Comparison of ENCODE assay signal across 9 cellular contexts in the genomic region with DNA sequence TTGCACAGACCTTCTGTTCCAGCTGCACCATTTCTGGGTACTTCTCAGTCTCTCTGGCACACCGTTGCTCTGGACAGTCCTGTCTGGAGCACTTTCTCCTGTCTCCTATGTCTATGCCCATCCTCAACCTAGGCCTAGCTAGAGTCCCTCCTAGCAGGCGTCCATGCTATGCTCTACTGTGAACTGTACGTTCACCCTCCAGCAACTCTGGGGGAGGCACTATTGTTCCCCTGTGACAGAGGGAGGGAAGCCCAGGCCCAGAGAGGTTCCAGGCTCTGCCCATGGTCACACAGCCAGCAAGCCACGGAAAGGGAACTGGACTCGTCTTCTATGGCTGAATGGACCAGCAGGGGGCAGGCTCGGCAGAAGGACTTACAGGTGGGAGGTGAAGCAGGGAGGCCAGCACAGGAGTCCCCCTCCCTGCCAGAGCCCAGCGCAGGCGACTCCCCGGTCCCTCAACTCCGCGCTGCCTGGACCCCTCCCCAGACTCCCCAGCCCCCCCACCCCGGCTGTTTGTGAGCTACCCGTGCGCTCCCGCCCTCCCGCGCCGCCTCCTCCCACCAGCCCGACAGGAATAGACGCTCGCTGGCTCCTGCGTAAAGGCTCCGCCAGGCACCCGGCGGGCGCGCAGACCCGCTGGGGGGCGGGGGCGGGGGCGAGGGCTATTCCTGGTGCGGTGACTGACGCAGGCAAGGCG. TPM values are rescaled to one million over a fixed set of nuclear protein-coding genes. Genes with fewer than 3 reads are reported as not detected.
A peak's percentile ranks its signal among the peaks of the same experiment; 100 is the strongest.
DNase-seq lines count a peak whose midpoint lies in the region; ATAC-seq and TF ChIP-seq lines count a peak whose summit lies in the region.
"Had no signal": no experiment of that assay in that cellular context is flagged by ENCODE, and none has a peak within 500 bp of the region (broad histone marks: within the 10 kb centered on the region; RNA-seq: fewer than 3 reads in every experiment).

No MANE protein-coding gene starts in this region.

- no peak overlapping the region for H3K4me3 ChIP-seq in cardiac fibroblast (replicated peaks in 1 of 2; ENCODE audit: low read depth in 2 of 2, low read length in 2 of 2)

- TF ChIP-seq CTCF in LNCAP (IDR thresholded peaks at IDR 0.05) (peak; percentile 59), VCaP (conservative IDR thresholded peaks at IDR 0.05) (peak; percentile 72), cardiac fibroblast (IDR thresholded peaks at IDR 0.05; ENCODE audit: low read depth, low read length) (peak; percentile 66)

- peak; percentile 72 for ATAC-seq in left colon
- no peak for ATAC-seq in HG02970 (IDR thresholded peaks at IDR 0.05; ENCODE audit: low FRiP score, unreplicated experiment)

- DNase-seq in EH (ENCODE audit: low read depth) (peak; percentile 49), cardiac fibroblast (ENCODE audit: low read depth in 2 of 2) (peak; percentile 63 to 75), left colon (peak; percentile 76 to 92), 8988T (no peak)
- peak; percentile 21 to 74 (median 31) for DNase-seq in stimulated activated CD4-positive, alpha-beta T cell treated with anti-CD3 and anti-CD28 coated beads, TNF-alpha, amount 100 ng/mL, for 24 hours (ENCODE audit: low read depth in 3 of 3)

- H3K27ac ChIP-seq in VCaP: no peak overlapping the region

- intact Hi-C loops in left colon (cut with DNase I, micrococcal nuclease): no loop called here

RNA-seq across cellular contexts. Expression of a gene that starts 1.7 kb away (rescaled TPM):
- total RNA-seq in left colon: 1 to 10 TPM; 1.2 to 2.2 TPM
- total RNA-seq: activated CD8-positive, alpha-beta memory T cell treated with anti-CD3 and anti-CD28 coated beads for 36 hours had no signal
